34 cellular contexts compared by ENCODE assay signal in genomic region chr5:159963967-159964366, GRCh38.
"Had no signal": no experiment of that assay in that cellular context is flagged by ENCODE, and none has a peak within 500 bp of the region (broad histone marks: within the 10 kb centered on the region; RNA-seq: fewer than 3 reads in every experiment).

No MANE protein-coding gene starts in this region.

- H3K4me3 ChIP-seq: MG63 had no signal

- H3K36me3 ChIP-seq: MG63 had no signal

- H3K27ac ChIP-seq: KMS-11 had no signal

- DNase-seq: Karpas-422, Kasumi-1, KBM-7, KG1, MG63, MM.1S, MV-4-11, NCI-H1048, NCI-H1092, NCI-H1092 treated with DMSO at 0.1 percent for 48 hours, NCI-H1105, NCI-H1105 treated with DMSO at 0.1 percent for 48 hours, NCI-H1417, NCI-H1417 treated with DMSO at 0.1 percent for 48 hours, NCI-H1436, NCI-H1436 treated with DMSO at 0.1 percent for 48 hours, NCI-H146, NCI-H1694, NCI-H1694 treated with DMSO at 0.1 percent for 48 hours, NCI-H187, NCI-H187 treated with DMSO at 0.1 percent for 48 hours, NCI-H1930, NCI-H2029, NCI-H2029 treated with DMSO at 0.1 percent for 48 hours, NCI-H2081, NCI-H2081 treated with DMSO at 0.1 percent for 48 hours, NCI-H2107, NCI-H2171, NCI-H2171 treated with DMSO at 0.1 percent for 48 hours, NCI-H2227 treated with DMSO at 0.1 percent for 48 hours, NCI-H226, NCI-H345, NCI-H446 treated with DMSO at 0.1 percent for 48 hours had no signal

- H3K9ac ChIP-seq: KMS-11 had no signal

- H3K9me3 ChIP-seq: MG63 had no signal

- H3K27me3 ChIP-seq: MG63 had no signal
